1 cellular context compared by ENCODE assay signal in the genomic region with DNA sequence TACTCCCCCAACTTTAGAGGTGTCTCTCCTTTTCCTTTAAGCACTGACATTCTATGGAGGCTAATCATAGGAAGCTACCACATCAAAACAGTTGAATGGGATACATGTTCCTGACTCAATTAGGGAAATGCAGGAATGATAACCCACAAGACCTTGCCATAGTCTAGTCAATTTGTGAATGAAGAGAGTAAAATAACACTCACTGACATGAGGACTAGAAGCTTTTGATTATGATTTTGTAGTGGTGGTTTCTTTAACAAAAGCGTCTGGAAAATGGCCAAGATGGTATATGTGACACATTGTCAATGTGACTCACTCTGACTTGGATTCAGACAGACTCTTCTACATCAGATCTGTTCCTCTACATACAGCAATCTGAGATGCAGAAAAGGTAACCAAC.
TF ChIP-seq lines count a peak whose summit lies in the region.

No MANE protein-coding gene starts in this region.

TF ChIP-seq in SK-N-SH, 30 proteins besides CTCF, POLR2A, EP300 and RAD21:
- TF ChIP-seq NFIC (IDR thresholded peaks at IDR 0.05; ENCODE audit: borderline replicate concordance), result peak; percentile 66; the same call in 1 of the 2 replicates
- TF ChIP-seq JUND (IDR thresholded peaks at IDR 0.05), result peak; percentile 57
- no peak for TF ChIP-seq REST (IDR thresholded peaks at IDR 0.05; ENCODE audit: low read depth, low read length)
- TF ChIP-seq FOSL2 (IDR thresholded peaks at IDR 0.05; ENCODE audit: borderline replicate concordance, low read depth), result peak; percentile 54; the same call in 1 of the 2 replicates
- TF ChIP-seq, protein P1, sequence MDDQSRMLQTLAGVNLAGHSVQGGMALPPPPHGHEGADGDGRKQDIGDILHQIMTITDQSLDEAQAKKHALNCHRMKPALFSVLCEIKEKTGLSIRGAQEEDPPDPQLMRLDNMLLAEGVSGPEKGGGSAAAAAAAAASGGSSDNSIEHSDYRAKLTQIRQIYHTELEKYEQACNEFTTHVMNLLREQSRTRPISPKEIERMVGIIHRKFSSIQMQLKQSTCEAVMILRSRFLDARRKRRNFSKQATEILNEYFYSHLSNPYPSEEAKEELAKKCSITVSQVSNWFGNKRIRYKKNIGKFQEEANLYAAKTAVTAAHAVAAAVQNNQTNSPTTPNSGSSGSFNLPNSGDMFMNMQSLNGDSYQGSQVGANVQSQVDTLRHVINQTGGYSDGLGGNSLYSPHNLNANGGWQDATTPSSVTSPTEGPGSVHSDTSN (IDR thresholded peaks at IDR 0.05), result peak; percentile 48
- no peak for TF ChIP-seq MAX (IDR thresholded peaks at IDR 0.05; ENCODE audit: low read depth)
- TF ChIP-seq TCF12 (IDR thresholded peaks at IDR 0.05), result no peak
